In the genomic region with DNA sequence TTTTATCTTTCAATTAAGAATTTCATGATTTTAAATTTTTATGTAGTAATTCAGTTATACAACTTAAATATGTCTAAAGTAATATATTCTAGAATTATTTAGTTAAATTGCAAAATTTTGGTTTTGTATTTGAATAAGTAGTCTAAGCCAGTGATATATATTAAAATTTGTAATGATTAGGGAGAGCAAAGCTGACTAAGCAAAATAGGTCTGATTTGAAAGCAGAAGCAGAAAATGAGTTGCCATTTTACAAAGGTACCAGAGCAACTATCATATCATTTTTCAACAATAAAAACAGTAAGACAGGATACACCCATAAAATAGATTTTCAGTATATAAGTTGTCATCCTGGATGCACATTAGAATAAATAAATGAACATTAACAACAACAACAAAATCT, we compare ENCODE assay signal across 23 cellular contexts.
DNase-seq lines count a peak whose midpoint lies in the region; ATAC-seq, FAIRE-seq and TF ChIP-seq lines count a peak whose summit lies in the region.
"Had no signal": no experiment of that assay in that cellular context is flagged by ENCODE, and none has a peak within 500 bp of the region (broad histone marks: within the 10 kb centered on the region; RNA-seq: fewer than 3 reads in every experiment).

No MANE protein-coding gene starts in this region.

- H3K4me3 Mint-ChIP-seq in chondrocyte (ENCODE audit: unreplicated experiment): no peak overlapping the region
- H3K4me3 Mint-ChIP-seq: B cell; CD4-positive, alpha-beta T cell; CD8-positive, alpha-beta T cell had no signal

- CTCF ChIA-PET in A549 (lab: Yijun Ruan, JAX) (no interaction called here), IMR-90 (lab: Yijun Ruan, JAX) (no interaction called here), K562 (lab: Yijun Ruan, JAX; ENCODE audit: low intra/inter-chr PET ratio) (no interaction called here)

- H3K79me2 ChIP-seq in K562 (ENCODE audit: control insufficient read depth, insufficient read depth, low read length) (no peaks in the 10 kb centered on the region), mesendoderm (ENCODE audit: control insufficient read depth, insufficient read depth, low read length) (no peaks in the 10 kb centered on the region)

- peaks cover 9% of the 10 kb centered on the region for H3K9me1 ChIP-seq in IMR-90 (ENCODE audit: insufficient read depth, low read length)
- no peaks in the 10 kb centered on the region for H3K9me1 ChIP-seq in K562 (ENCODE audit: control insufficient read depth, insufficient read depth, low read length)

- POLR2A ChIA-PET in A549 (lab: Yijun Ruan, JAX): no interaction called here
- POLR2A ChIA-PET in IMR-90 (lab: Charles Lee; ENCODE audit: unreplicated experiment): no interaction called here
- POLR2A ChIA-PET in K562 (lab: Yijun Ruan, JAX): no interaction called here

- H3K27me3 ChIP-seq in IMR-90 (ENCODE audit: control insufficient read depth, insufficient read depth, low read length): no peaks in the 10 kb centered on the region
- no peaks in the 10 kb centered on the region for H3K27me3 ChIP-seq in K562 (ENCODE audit: control insufficient read depth in 2 of 2, insufficient read depth in 2 of 2, low read length in 2 of 2)
- no peaks in the 10 kb centered on the region for H3K27me3 ChIP-seq in mesendoderm (ENCODE audit: insufficient read depth, low read length, poor library complexity)
- H3K27me3 ChIP-seq: BLaER1 treated with 17β-estradiol and CSF1 and Interleukin-3, amounts not matched to agents 10 nM and 100 nM had no signal

- H3K56ac ChIP-seq in IMR-90 (ENCODE audit: extremely low read depth, insufficient read depth, low read length) (no peak overlapping the region), mesendoderm (ENCODE audit: low read length) (no peak overlapping the region)

- H3K27me3 Mint-ChIP-seq in chondrocyte (ENCODE audit: low read depth): no peaks in the 10 kb centered on the region
- H3K27me3 Mint-ChIP-seq: B cell; CD4-positive, alpha-beta T cell had no signal

- no peak overlapping the region for H3K4me2 ChIP-seq in A549
- no peak overlapping the region for H3K4me2 ChIP-seq in IMR-90 (ENCODE audit: low read depth, low read length)
- H3K4me2 ChIP-seq in K562 (ENCODE audit: insufficient read depth, low read length): no peak overlapping the region
- H3K4me2 ChIP-seq in mesendoderm (ENCODE audit: low read length): no peak overlapping the region
- H3K4me2 ChIP-seq: BLaER1 treated with 17β-estradiol and CSF1 and Interleukin-3, amounts not matched to agents 10 nM and 100 nM had no signal

- no peak overlapping the region for H3K18ac ChIP-seq in IMR-90 (ENCODE audit: low read depth, low read length)
- no peak overlapping the region for H3K18ac ChIP-seq in mesendoderm (ENCODE audit: low read length)

- FAIRE-seq in A549 (lab: Jason Lieb, UNC) (no peak), K562 (lab: Jason Lieb, UNC) (no peak), kidney (lab: Jason Lieb, UNC) (peak; percentile 39)
- FAIRE-seq: A204.1, G401.6, GM12891, GM18507 had no signal

- no peak overlapping the region for H3K27ac Mint-ChIP-seq in chondrocyte (ENCODE audit: unreplicated experiment)
- H3K27ac Mint-ChIP-seq: B cell; CD4-positive, alpha-beta T cell; CD8-positive, alpha-beta T cell had no signal

- H2AK9ac ChIP-seq in IMR-90 (replicated peaks; ENCODE audit: low read depth, low read length, poor library complexity): no peak overlapping the region

- TF ChIP-seq POLR2A in A549 (IDR thresholded peaks at IDR 0.05; ENCODE audit: low read length): no peak
- no peak for TF ChIP-seq POLR2A in IMR-90 (IDR thresholded peaks at IDR 0.05; ENCODE audit: low read depth, low read length)
- TF ChIP-seq POLR2A in K562 (conservative IDR thresholded peaks at IDR 0.05): no peak
- no peak for TF ChIP-seq POLR2A in GM18505 (IDR thresholded peaks at IDR 0.05; ENCODE audit: borderline replicate concordance, extremely low read depth, insufficient read depth, insufficient read length)

- H3K27ac ChIP-seq in A549 (no peak overlapping the region), IMR-90 (ENCODE audit: insufficient read depth, low read length) (no peak overlapping the region), K562 (ENCODE audit: extremely low read depth, low read depth, low read length) (no peak overlapping the region), kidney (ENCODE audit: low read depth in 2 of 2, low read length in 2 of 2) (no peak overlapping the region), mesendoderm (ENCODE audit: low read depth, low read length) (no peak overlapping the region)
- H3K27ac ChIP-seq: BLaER1 treated with 17β-estradiol and CSF1 and Interleukin-3, amounts not matched to agents 10 nM and 100 nM; C4-2B had no signal

- no peak for TF ChIP-seq EP300 in A549 (IDR thresholded peaks at IDR 0.05)
- TF ChIP-seq EP300 in K562 (IDR thresholded peaks at IDR 0.05; ENCODE audit: low read length): no peak

- H2AK5ac ChIP-seq in IMR-90 (ENCODE audit: low read depth, low read length): no peak overlapping the region
- H2AK5ac ChIP-seq in mesendoderm (ENCODE audit: low read length): no peak overlapping the region

- no peak overlapping the region for H3K4ac ChIP-seq in IMR-90 (ENCODE audit: low read depth, low read length)
- H3K4ac ChIP-seq in mesendoderm (ENCODE audit: low read depth, low read length): no peak overlapping the region

- no peak overlapping the region for H2AFZ ChIP-seq in IMR-90 (replicated peaks; ENCODE audit: low read length, poor library complexity)
- no peak overlapping the region for H2AFZ ChIP-seq in K562 (ENCODE audit: low read depth, low read length)

- H4K8ac ChIP-seq in IMR-90 (ENCODE audit: low read depth in 2 of 2, low read length in 2 of 2) (no peak overlapping the region), mesendoderm (ENCODE audit: low read depth, low read length) (no peak overlapping the region)

- H3K79me1 ChIP-seq in IMR-90 (ENCODE audit: low read depth in 1 of 2, low read length in 2 of 2) (peaks cover 3 to 19% of the 10 kb centered on the region in 2 experiments; a peak in 2 of 4 replicates), mesendoderm (ENCODE audit: low read length) (no peaks in the 10 kb centered on the region)

- H3K23ac ChIP-seq in IMR-90 (ENCODE audit: low read depth, low read length) (no peak overlapping the region), mesendoderm (ENCODE audit: low read length) (no peak overlapping the region)

- H4K5ac ChIP-seq in IMR-90 (ENCODE audit: low read depth, low read length): no peak overlapping the region
- no peak overlapping the region for H4K5ac ChIP-seq in mesendoderm (ENCODE audit: low read length)

- H4K91ac ChIP-seq in IMR-90 (ENCODE audit: insufficient read depth, low read depth, low read length): no peak overlapping the region

- dilution Hi-C loops in IMR-90 (cut with HindIII; ENCODE audit: low sequenced_read_pairs, unreplicated experiment): no loop called here

- H3K4me1 ChIP-seq in A549 (peaks cover 10% of the 10 kb centered on the region), IMR-90 (ENCODE audit: control insufficient read depth, insufficient read depth, low read length) (peaks cover 4% of the 10 kb centered on the region; the same call in 1 of the 2 replicates), K562 (replicated peaks in 1 of 2; ENCODE audit: control insufficient read depth in 2 of 2, insufficient read depth in 2 of 2, low read length in 2 of 2) (no peaks in the 10 kb centered on the region), kidney (ENCODE audit: control insufficient read depth in 1 of 2, insufficient read depth in 1 of 2, low read depth in 1 of 2, low read length in 2 of 2) (no peaks in the 10 kb centered on the region), mesendoderm (ENCODE audit: control insufficient read depth, low read depth, low read length) (no peaks in the 10 kb centered on the region)
- H3K4me1 ChIP-seq: BLaER1 treated with 17β-estradiol and CSF1 and Interleukin-3, amounts not matched to agents 10 nM and 100 nM; Caco-2 had no signal

- peaks cover 2% of the 10 kb centered on the region for H3K36me3 Mint-ChIP-seq in chondrocyte (ENCODE audit: low read depth)

- TF ChIP-seq CTCF in A549 (IDR thresholded peaks at IDR 0.05): no peak
- TF ChIP-seq CTCF in IMR-90 (conservative IDR thresholded peaks at IDR 0.05; ENCODE audit: low read depth, low read length): no peak
- no peak for TF ChIP-seq CTCF in K562 (IDR thresholded peaks at IDR 0.05 in 2 of 3, conservative IDR thresholded peaks at IDR 0.05 in 1 of 3; ENCODE audit: insufficient read depth in 2 of 3, low read depth in 1 of 3, low read length in 3 of 3)
- no peak for TF ChIP-seq CTCF in kidney (IDR thresholded peaks at IDR 0.05; ENCODE audit: borderline replicate concordance, extremely low read depth, insufficient read depth)
- no peak for TF ChIP-seq CTCF in chondrocyte (IDR thresholded peaks at IDR 0.05)

- no peak overlapping the region for H2BK120ac ChIP-seq in IMR-90 (ENCODE audit: low read depth, low read length)
- H2BK120ac ChIP-seq in mesendoderm (ENCODE audit: low read depth, low read length): no peak overlapping the region

- no peak overlapping the region for H3K9ac ChIP-seq in IMR-90 (ENCODE audit: low read depth, low read length)
- no peak overlapping the region for H3K9ac ChIP-seq in K562 (ENCODE audit: insufficient read depth in 1 of 2, low read depth in 2 of 2, low read length in 2 of 2)
- H3K9ac ChIP-seq in kidney (ENCODE audit: low read length in 2 of 2): no peak overlapping the region
- H3K9ac ChIP-seq in mesendoderm (ENCODE audit: low read length): no peak overlapping the region
- H3K9ac ChIP-seq: BLaER1 treated with 17β-estradiol and CSF1 and Interleukin-3, amounts not matched to agents 10 nM and 100 nM had no signal

- no peak overlapping the region for H2BK5ac ChIP-seq in IMR-90 (ENCODE audit: low read depth, low read length, poor library complexity, severe bottlenecking)
- no peak overlapping the region for H2BK5ac ChIP-seq in mesendoderm (ENCODE audit: low read length)

- H4K20me1 ChIP-seq in IMR-90 (ENCODE audit: insufficient read depth, low read length) (no peaks in the 10 kb centered on the region; the same call in 1 of the 2 replicates), K562 (replicated peaks; ENCODE audit: control insufficient read depth, insufficient read depth, low read length) (no peaks in the 10 kb centered on the region)

- H3K36me3 ChIP-seq in IMR-90 (ENCODE audit: control insufficient read depth, insufficient read depth, low read length): 0 out of 2 replicates have a peak, but pooled peaks cover 3% of the 10 kb centered on the region
- H3K36me3 ChIP-seq in K562 (ENCODE audit: control insufficient read depth, insufficient read depth, low read length): peaks cover 10% of the 10 kb centered on the region; the same call in 2 of the 3 replicates
- peaks cover 0 to 4% of the 10 kb centered on the region in 2 donors for H3K36me3 ChIP-seq in kidney (ENCODE audit: control insufficient read depth in 1 of 2, insufficient read depth in 2 of 2, low read length in 2 of 2)
- H3K36me3 ChIP-seq in mesendoderm (ENCODE audit: control insufficient read depth, insufficient read depth, low read length): no peaks in the 10 kb centered on the region

- TF ChIP-seq RAD21 in A549 (conservative IDR thresholded peaks at IDR 0.05 in 1 of 2, IDR thresholded peaks at IDR 0.05 in 1 of 2): no peak
- TF ChIP-seq RAD21 in IMR-90 (IDR thresholded peaks at IDR 0.05; ENCODE audit: low read length): no peak
- no peak for TF ChIP-seq RAD21 in K562 (CRISPR knock-in tag; conservative IDR thresholded peaks at IDR 0.05 in 1 of 2, IDR thresholded peaks at IDR 0.05 in 1 of 2)

- DNase-seq in A549 (ENCODE audit: low read depth in 1 of 2, low spot score in 1 of 2) (no peak), IMR-90 (no peak), K562 (ENCODE audit: extremely low read depth in 1 of 4, low spot score in 3 of 4) (no peak), kidney (no peak), chondrocyte (ENCODE audit: low spot score) (no peak), mesendoderm (no peak)
- DNase-seq in stimulated activated CD4-positive, alpha-beta T cell treated with anti-CD3 and anti-CD28 coated beads, Interleukin-2, amount 100 ng/mL, for 24 hours: no peak
- DNase-seq: 8988T; AML-193; Caco-2; Calu3; CD4-positive, alpha-beta T cell; CD8-positive, alpha-beta T cell; DMS79 treated with DMSO at 0.1 percent for 48 hours; GF-D8 had no signal

- no peak overlapping the region for H2BK20ac ChIP-seq in IMR-90 (ENCODE audit: low read depth, low read length)

- intact Hi-C loops in IMR-90 (cut with micrococcal nuclease): no loop called here
- intact Hi-C loops in K562 (cut with micrococcal nuclease): no loop called here
- intact Hi-C loops in kidney (cut with DNase I): no loop called here

- peaks cover 8% of the 10 kb centered on the region for H3K4me1 Mint-ChIP-seq in chondrocyte (ENCODE audit: low read depth)

- in situ Hi-C loops in IMR-90 (cut with MboI; ENCODE audit: low sequenced_read_pairs): no loop called here
- in situ Hi-C loops in K562 (cut with MboI): no loop called here

- no peak for ATAC-seq in A549
- ATAC-seq in IMR-90 (ENCODE audit: low read depth): no peak
- no peak for ATAC-seq in K562
- ATAC-seq in GM18505 (IDR thresholded peaks at IDR 0.05; ENCODE audit: unreplicated experiment): no peak
- ATAC-seq: CD8-positive, alpha-beta T cell had no signal

- BruUV-seq in IMR-90 (replicated peaks; lab: Mats Ljungman, UMichigan): no TSS peak
- BruUV-seq in K562 (replicated peaks; lab: Mats Ljungman, UMichigan): no TSS peak

- H3K9me3 ChIP-seq in A549: no peaks in the 10 kb centered on the region
- H3K9me3 ChIP-seq in IMR-90 (ENCODE audit: control insufficient read depth, insufficient read depth, low read length): no peaks in the 10 kb centered on the region
- H3K9me3 ChIP-seq in K562 (replicated peaks; ENCODE audit: control insufficient read depth, insufficient read depth, low read depth, low read length): no peaks in the 10 kb centered on the region
- no peaks in the 10 kb centered on the region for H3K9me3 ChIP-seq in kidney (ENCODE audit: control insufficient read depth in 1 of 2, low read length in 2 of 2)
- H3K9me3 ChIP-seq: BLaER1 treated with 17β-estradiol and CSF1 and Interleukin-3, amounts not matched to agents 10 nM and 100 nM; Caco-2 had no signal

- H3K4me3 ChIP-seq in A549 (no peak overlapping the region), IMR-90 (ENCODE audit: insufficient read depth, low read depth, low read length) (no peak overlapping the region), K562 (no peak overlapping the region), kidney (ENCODE audit: low read length in 2 of 2) (no peak overlapping the region), mesendoderm (ENCODE audit: low read length) (no peak overlapping the region)
- H3K4me3 ChIP-seq: BLaER1 treated with 17β-estradiol and CSF1 and Interleukin-3, amounts not matched to agents 10 nM and 100 nM had no signal

- H2BK15ac ChIP-seq in IMR-90 (ENCODE audit: low read depth, low read length) (no peak overlapping the region), mesendoderm (replicated peaks; ENCODE audit: low read depth) (no peak overlapping the region)

- H3K14ac ChIP-seq in IMR-90 (replicated peaks; ENCODE audit: low read depth, low read length): no peak overlapping the region

- H3K9me3 Mint-ChIP-seq in chondrocyte (ENCODE audit: low read depth): no peaks in the 10 kb centered on the region
- H3K9me3 Mint-ChIP-seq: CD4-positive, alpha-beta T cell; CD8-positive, alpha-beta T cell had no signal

Comparison
In these comparisons a context has a peak if more than half of its experiments do, and no peak if none do; other contexts are left out.
1. Of the 35 proteins assayed by ChIP-seq in both K562 and A549: peak only in K562: none; only in A549: none; in both: MAFK; in neither: 34.